1 cellular context compared by ENCODE assay signal in genomic region chr17:75753193-75753513, GRCh38.
TF ChIP-seq lines count a peak whose summit lies in the region.

No MANE protein-coding gene starts in this region.

TF ChIP-seq in GM23338, 12 proteins besides CTCF, POLR2A, EP300 and RAD21 (continued from another document):
- TF ChIP-seq ZNF462 (CRISPR knock-in tag; IDR thresholded peaks at IDR 0.05) (no peak), POLR2AphosphoS5 (IDR thresholded peaks at IDR 0.05; ENCODE audit: low read depth) (no peak), EZH2 (IDR thresholded peaks at IDR 0.05; ENCODE audit: low read depth, unreplicated experiment) (no peak), JUNB (IDR thresholded peaks at IDR 0.05; ENCODE audit: unreplicated experiment) (no peak), CREB1 (CRISPR knock-in tag; IDR thresholded peaks at IDR 0.05; ENCODE audit: low read depth) (no peak), ETS1 (IDR thresholded peaks at IDR 0.05) (no peak)
TF ChIP-seq in GM23338: peak in this region for 0.
